Comparison of ENCODE assay signal across 9 cellular contexts in the genomic region with DNA sequence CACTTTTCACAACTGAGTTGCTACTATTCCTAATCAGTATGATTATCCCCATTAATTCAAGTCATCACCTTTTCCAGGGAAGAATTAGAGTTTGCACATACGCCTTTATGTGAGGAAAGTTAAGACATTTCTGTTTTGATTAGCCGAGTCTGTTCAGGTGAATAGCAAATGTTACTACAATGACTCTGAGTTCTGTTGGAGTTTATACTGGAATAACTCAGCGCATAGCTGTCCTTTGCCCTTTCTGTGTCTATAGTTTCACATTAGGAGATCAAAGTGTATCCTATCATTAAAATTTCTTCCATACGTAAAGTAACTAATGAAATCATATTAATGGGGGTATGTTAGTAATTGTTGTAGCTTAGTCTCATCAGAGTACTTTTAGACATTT. TPM values are rescaled to one million over a fixed set of nuclear protein-coding genes. Genes with fewer than 3 reads are reported as not detected.
DNase-seq lines count a peak whose midpoint lies in the region; ATAC-seq and TF ChIP-seq lines count a peak whose summit lies in the region.
"Had no signal": no experiment of that assay in that cellular context is flagged by ENCODE, and none has a peak within 500 bp of the region (broad histone marks: within the 10 kb centered on the region; RNA-seq: fewer than 3 reads in every experiment).

No MANE protein-coding gene starts in this region.

- intact Hi-C loops in CD14-positive monocyte (cut with micrococcal nuclease) = loop anchor here (5.0 to 10.0 kb wide), 4 partner anchors 37 to 311 kb away; a partner anchor contains a TSS
- intact Hi-C loops in ascending aorta (cut with DNase I) = no loop called here

- H3K4me3 ChIP-seq in HL-60 (replicated peaks; ENCODE audit: insufficient read depth, low read length) = no peak overlapping the region
- peak overlapping the region in 1 of 2 donors; percentile 23 for H3K4me3 ChIP-seq in ascending aorta
- no peak overlapping the region for H3K4me3 ChIP-seq in WERI-Rb-1 (ENCODE audit: low read depth, low read length)

- no peak for ATAC-seq in natural killer cell treated with Interleukin-12 subunit alpha and Interleukin-12 subunit beta and Interleukin-15 and Interleukin-18, amount 100 ng/mL, for 72 hours
- ATAC-seq in activated CD4-positive, CD25-positive, alpha-beta regulatory T cell treated with anti-CD3 and anti-CD28 coated beads, Interleukin-2, amount 50 U/mL, for 24 hours = no peak
- no peak for ATAC-seq in HG03520 (IDR thresholded peaks at IDR 0.05; ENCODE audit: unreplicated experiment)

- peaks cover 0 to 3% of the 10 kb centered on the region in 2 donors for H3K36me3 ChIP-seq in ascending aorta
- H3K36me3 ChIP-seq in WERI-Rb-1 = no peaks in the 10 kb centered on the region

- H3K36me3 Mint-ChIP-seq in CD14-positive monocyte = peaks cover 15 to 18% of the 10 kb centered on the region in 2 donors
- H3K36me3 Mint-ChIP-seq in natural killer cell treated with Interleukin-12 subunit alpha and Interleukin-12 subunit beta and Interleukin-15 and Interleukin-18, amount 100 ng/mL, for 72 hours = peaks cover 10% of the 10 kb centered on the region

- H3K9me3 ChIP-seq in ascending aorta = no peaks in the 10 kb centered on the region
- no peaks in the 10 kb centered on the region for H3K9me3 ChIP-seq in WERI-Rb-1 (ENCODE audit: severe bottlenecking)

- H3K27ac ChIP-seq in HL-60 (replicated peaks) (peak overlapping the region; percentile 50), ascending aorta (peak overlapping the region; percentile 24 to 47), WERI-Rb-1 (no peak overlapping the region)

- H3K4me3 Mint-ChIP-seq in CD14-positive monocyte = peak overlapping the region; percentile 31 to 75
- H3K4me3 Mint-ChIP-seq in natural killer cell treated with Interleukin-12 subunit alpha and Interleukin-12 subunit beta and Interleukin-15 and Interleukin-18, amount 100 ng/mL, for 72 hours = peak overlapping the region; percentile 99

- TF ChIP-seq CTCF in CD14-positive monocyte (IDR thresholded peaks at IDR 0.05) = no peak
- no peak for TF ChIP-seq CTCF in HL-60 (IDR thresholded peaks at IDR 0.05; ENCODE audit: insufficient read depth, low read length)
- TF ChIP-seq CTCF in ascending aorta (IDR thresholded peaks at IDR 0.05) = no peak
- TF ChIP-seq CTCF in WERI-Rb-1 (IDR thresholded peaks at IDR 0.05; ENCODE audit: low read depth, low read length) = no peak

- H3K27ac Mint-ChIP-seq in CD14-positive monocyte = peak overlapping the region; percentile 85 to 100 (median 95)
- H3K27ac Mint-ChIP-seq in natural killer cell treated with Interleukin-12 subunit alpha and Interleukin-12 subunit beta and Interleukin-15 and Interleukin-18, amount 100 ng/mL, for 72 hours = peak overlapping the region; percentile 93 to 96

- DNase-seq in CD14-positive monocyte (ENCODE audit: low spot score) (no peak), HL-60 (ENCODE audit: low read depth in 1 of 2, low spot score in 1 of 2) (no peak), ascending aorta (ENCODE audit: low spot score in 2 of 2) (no peak), WERI-Rb-1 (no peak), SW480 (ENCODE audit: low spot score) (no peak)
- no peak for DNase-seq in natural killer cell treated with Interleukin-12 subunit alpha and Interleukin-12 subunit beta and Interleukin-15 and Interleukin-18, amount 100 ng/mL, for 72 hours (ENCODE audit: low spot score)
- DNase-seq: NCI-H82 had no signal

- H3K4me1 Mint-ChIP-seq in CD14-positive monocyte = peaks cover 86% of the 10 kb centered on the region
- H3K4me1 Mint-ChIP-seq in natural killer cell treated with Interleukin-12 subunit alpha and Interleukin-12 subunit beta and Interleukin-15 and Interleukin-18, amount 100 ng/mL, for 72 hours (ENCODE audit: low read depth in 2 of 2) = peaks cover 71 to 83% of the 10 kb centered on the region in 2 donors

- no peaks in the 10 kb centered on the region for H3K27me3 Mint-ChIP-seq in CD14-positive monocyte (ENCODE audit: low read depth in 3 of 3)
- H3K27me3 Mint-ChIP-seq in natural killer cell treated with Interleukin-12 subunit alpha and Interleukin-12 subunit beta and Interleukin-15 and Interleukin-18, amount 100 ng/mL, for 72 hours = no peaks in the 10 kb centered on the region

- H3K27me3 ChIP-seq in HL-60 (ENCODE audit: insufficient read depth, poor library complexity, severe bottlenecking) = no peaks in the 10 kb centered on the region
- H3K27me3 ChIP-seq in ascending aorta = no peaks in the 10 kb centered on the region
- no peaks in the 10 kb centered on the region for H3K27me3 ChIP-seq in WERI-Rb-1 (ENCODE audit: insufficient read depth, low read depth, severe bottlenecking)

- H3K9me3 Mint-ChIP-seq in CD14-positive monocyte = peaks cover 0 to 2% (median 0%) of the 10 kb centered on the region in 7 donors
- no peaks in the 10 kb centered on the region for H3K9me3 Mint-ChIP-seq in natural killer cell treated with Interleukin-12 subunit alpha and Interleukin-12 subunit beta and Interleukin-15 and Interleukin-18, amount 100 ng/mL, for 72 hours

- peaks cover 7 to 41% of the 10 kb centered on the region in 2 donors for H3K4me1 ChIP-seq in ascending aorta

RNA-seq across cellular contexts. Expression of a gene that starts 4.9 kb away (rescaled TPM):
- 10 to 100 TPM; 58.9 to 77.3 TPM for polyA plus RNA-seq in CD14-positive monocyte
- 25.1 TPM for total RNA-seq in ascending aorta
- total RNA-seq in natural killer cell treated with Interleukin-12 subunit alpha and Interleukin-12 subunit beta and Interleukin-15 and Interleukin-18, amount 100 ng/mL, for 72 hours = 100 to 1,000 TPM in 1 of 2 donors, 10 to 100 TPM in 1; 49.1 to 113 TPM

RNA-seq across cellular contexts. Expression of a gene that starts 37.0 kb away (rescaled TPM):
- polyA plus RNA-seq in CD14-positive monocyte = 100 to 1,000 TPM; 178 to 196 TPM
- total RNA-seq in ascending aorta = 16.9 TPM
- 100 to 1,000 TPM in 1 of 2 donors, 10 to 100 TPM in 1; 41.6 to 112 TPM for total RNA-seq in natural killer cell treated with Interleukin-12 subunit alpha and Interleukin-12 subunit beta and Interleukin-15 and Interleukin-18, amount 100 ng/mL, for 72 hours
